Comparison of ENCODE assay signal across 7 cellular contexts in genomic region chr20:64049060-64049886, GRCh38. TPM values are rescaled to one million over a fixed set of nuclear protein-coding genes. Genes with fewer than 3 reads are reported as not detected.
DNase-seq lines count a peak whose midpoint lies in the region; ATAC-seq and TF ChIP-seq lines count a peak whose summit lies in the region.

Gene SOX18 (minus strand): TSS chr20:64049639. CDS start chr20:64049516, 123 bp downstream.

- no peaks in the 10 kb centered on the region for H3K36me3 ChIP-seq in H7 (replicated peaks; ENCODE audit: control insufficient read depth, insufficient read depth, low read length)

- TF ChIP-seq CTCF in epithelial cell of esophagus (IDR thresholded peaks at IDR 0.05; ENCODE audit: insufficient read depth, low read depth, low read length, missing control alignments): no peak
- no peak for TF ChIP-seq CTCF in osteocyte (IDR thresholded peaks at IDR 0.05)

- peak; percentile 90 for DNase-seq in H7
- DNase-seq in SK-MEL-5 (ENCODE audit: low read depth, low spot score): peak; percentile 29
- DNase-seq in epithelial cell of esophagus (ENCODE audit: low read depth): peak; percentile 53
- no peak for DNase-seq in osteocyte (ENCODE audit: extremely low spot score, unreplicated experiment)
- DNase-seq in NK-92 (lab: John Stamatoyannopoulos, UW; ENCODE audit: unreplicated experiment): no peak
- no peak for DNase-seq in SIG-M5 (lab: John Stamatoyannopoulos, UW)

- in situ Hi-C loops in SK-MEL-5 (cut with HindIII; ENCODE audit: low pct_unique_long_range_greater_than_20kb, low sequenced_read_pairs): no loop called here

- H3K27me3 Mint-ChIP-seq in osteocyte (ENCODE audit: unreplicated experiment): no peaks in the 10 kb centered on the region

- H3K4me3 Mint-ChIP-seq in osteocyte (ENCODE audit: unreplicated experiment): peak within 1 kb of the TSS; percentile 67

- H3K27ac Mint-ChIP-seq in osteocyte (ENCODE audit: unreplicated experiment): no peak within 1 kb of the TSS

- peaks cover 35% of the 10 kb centered on the region for H3K4me1 Mint-ChIP-seq in osteocyte (ENCODE audit: unreplicated experiment)

- no peaks in the 10 kb centered on the region for H3K9me3 Mint-ChIP-seq in osteocyte (ENCODE audit: unreplicated experiment)

- H3K36me3 Mint-ChIP-seq in osteocyte (ENCODE audit: unreplicated experiment): no peaks in the 10 kb centered on the region

- peak within 1 kb of the TSS; percentile 40 for H3K4me3 ChIP-seq in H7 (ENCODE audit: insufficient read depth, low read depth, low read length)
- H3K4me3 ChIP-seq in epithelial cell of esophagus (ENCODE audit: low read length): no peak within 1 kb of the TSS

- H3K27me3 ChIP-seq in H7 (ENCODE audit: control insufficient read depth, insufficient read depth, low read length): peaks cover 50% of the 10 kb centered on the region

- no peak for ATAC-seq in HG02981 (IDR thresholded peaks at IDR 0.05; ENCODE audit: unreplicated experiment)

RNA-seq across cellular contexts. Expression of gene SOX18, which starts in this region (rescaled TPM):
- 0.52 and 1.2 TPM in 2 replicates for total RNA-seq in H7 (2014; rRNA removed; shearing (Covaris generic))
- total RNA-seq in SK-MEL-5 (2014; rRNA removed; shearing (Covaris generic)): 0.37 TPM in 1 of 2 replicates, not detected in the other
- polyA plus RNA-seq in SK-MEL-5 (2015; cell fraction: cytosol; rRNA removed): 1.8 and 2.2 TPM in 2 replicates
- not detected in 2 replicates for polyA plus RNA-seq in SK-MEL-5 (2015; cell fraction: nucleus; rRNA removed)
- 1.2 and 2.0 TPM in 2 replicates for total RNA-seq in osteocyte

Comparison
In these comparisons a context has a peak if more than half of its experiments do, and no peak if none do; other contexts are left out.
1. DNase-seq: peak in H7 (single experiment), SK-MEL-5 (single experiment) and epithelial cell of esophagus (single experiment); none in osteocyte (single experiment), NK-92 (single experiment) and SIG-M5 (single experiment).